ENCODE assay signal across 23 cellular contexts in genomic region chr16:74031551-74031950, GRCh38.
"Had no signal": no experiment of that assay in that cellular context is flagged by ENCODE, and none has a peak within 500 bp of the region (broad histone marks: within the 10 kb centered on the region; RNA-seq: fewer than 3 reads in every experiment).

No MANE protein-coding gene starts in this region.

- ATAC-seq: activated T-helper 17 cell treated with anti-CD3 and anti-CD28 coated beads, Interleukin-2, amount 50 U/mL, for 72 hours; PC-3 had no signal

- H3K27ac Mint-ChIP-seq: activated CD4-positive, alpha-beta memory T cell treated with anti-CD3 and anti-CD28 coated beads for 36 hours; activated CD4-positive, alpha-beta T cell treated with anti-CD3 and anti-CD28 coated beads, Interleukin-2, amount 10 ng/mL, durations not matched to agents 7 days and 5 days; activated naive CD4-positive, alpha-beta T cell treated with anti-CD3 and anti-CD28 coated beads for 36 hours; activated naive CD8-positive, alpha-beta T cell treated with anti-CD3 and anti-CD28 coated beads for 36 hours; activated T-helper 17 cell treated with anti-CD3 and anti-CD28 coated beads, Interleukin-2, amount 50 U/mL, for 72 hours had no signal

- DNase-seq: activated CD4-positive, alpha-beta memory T cell treated with anti-CD3 and anti-CD28 coated beads for 36 hours; activated CD4-positive, alpha-beta T cell treated with anti-CD3 and anti-CD28 coated beads, Interleukin-2, amount 10 ng/mL, durations not matched to agents 7 days and 5 days; activated CD4-positive, CD25-positive, alpha-beta regulatory T cell; activated gamma-delta T cell; activated naive CD4-positive, alpha-beta T cell treated with anti-CD3 and anti-CD28 coated beads for 36 hours; activated naive CD8-positive, alpha-beta T cell treated with anti-CD3 and anti-CD28 coated beads for 36 hours; activated T-cell treated with anti-CD3 and anti-CD28 coated beads for 4 hours; activated T-cell treated with anti-CD3 and anti-CD28 coated beads, Interleukin-2, amount 50 U/mL, for 48 hours; anterior cingulate cortex; cerebellar nuclear complex; KG1; NCI-H1092; NCI-H1417; NCI-H1694; NCI-H2029; NCI-H446; NCI-H524; PC-3; SHP77; T-helper 2 cell; T1000 had no signal

- H3K4me3 Mint-ChIP-seq: activated CD4-positive, alpha-beta memory T cell treated with anti-CD3 and anti-CD28 coated beads for 36 hours; activated CD4-positive, alpha-beta T cell treated with anti-CD3 and anti-CD28 coated beads, Interleukin-2, amount 10 ng/mL, durations not matched to agents 7 days and 5 days; activated naive CD4-positive, alpha-beta T cell treated with anti-CD3 and anti-CD28 coated beads for 36 hours; activated naive CD8-positive, alpha-beta T cell treated with anti-CD3 and anti-CD28 coated beads for 36 hours; activated T-helper 17 cell treated with anti-CD3 and anti-CD28 coated beads, Interleukin-2, amount 50 U/mL, for 72 hours had no signal

- H3K4me1 Mint-ChIP-seq: activated CD4-positive, alpha-beta T cell treated with anti-CD3 and anti-CD28 coated beads, Interleukin-2, amount 10 ng/mL, durations not matched to agents 7 days and 5 days; activated naive CD8-positive, alpha-beta T cell treated with anti-CD3 and anti-CD28 coated beads for 36 hours; activated T-helper 17 cell treated with anti-CD3 and anti-CD28 coated beads, Interleukin-2, amount 50 U/mL, for 72 hours had no signal

- H3K36me3 Mint-ChIP-seq: activated CD4-positive, alpha-beta memory T cell treated with anti-CD3 and anti-CD28 coated beads for 36 hours; activated naive CD8-positive, alpha-beta T cell treated with anti-CD3 and anti-CD28 coated beads for 36 hours had no signal

- H3K27ac ChIP-seq: VCaP had no signal

- H3K9me3 Mint-ChIP-seq: activated CD4-positive, alpha-beta memory T cell treated with anti-CD3 and anti-CD28 coated beads for 36 hours; activated CD4-positive, alpha-beta T cell treated with anti-CD3 and anti-CD28 coated beads, Interleukin-2, amount 10 ng/mL, durations not matched to agents 7 days and 5 days; activated naive CD4-positive, alpha-beta T cell treated with anti-CD3 and anti-CD28 coated beads for 36 hours; activated naive CD8-positive, alpha-beta T cell treated with anti-CD3 and anti-CD28 coated beads for 36 hours; activated T-helper 17 cell treated with anti-CD3 and anti-CD28 coated beads, Interleukin-2, amount 50 U/mL, for 72 hours had no signal
